Comparison of ENCODE assay signal across 17 cellular contexts in the genomic region with DNA sequence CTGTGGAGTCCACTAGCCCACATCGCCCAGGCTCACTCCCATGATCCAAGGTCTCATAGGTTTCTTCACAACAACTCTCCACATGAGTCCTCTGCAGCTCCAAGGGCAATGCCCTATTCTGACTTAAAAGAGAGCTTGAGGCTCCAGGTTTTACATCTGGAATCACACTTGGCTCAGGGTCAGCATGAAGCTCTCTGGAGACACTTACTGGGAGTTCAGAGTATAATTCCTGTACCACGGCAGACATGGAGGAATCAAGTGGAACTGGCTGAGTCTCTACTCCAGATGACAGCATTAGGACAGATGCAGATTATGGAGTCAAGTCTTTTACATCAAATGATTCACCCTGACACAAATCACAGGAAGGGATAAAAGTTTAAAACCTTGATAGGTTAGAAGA. TPM values are rescaled to one million over a fixed set of nuclear protein-coding genes. Genes with fewer than 3 reads are reported as not detected.
DNase-seq lines count a peak whose midpoint lies in the region; ATAC-seq and TF ChIP-seq lines count a peak whose summit lies in the region.
"Had no signal": no experiment of that assay in that cellular context is flagged by ENCODE, and none has a peak within 500 bp of the region (broad histone marks: within the 10 kb centered on the region; RNA-seq: fewer than 3 reads in every experiment).

No MANE protein-coding gene starts in this region.

- peaks cover 7% of the 10 kb centered on the region for H3K36me3 ChIP-seq in PC-3 (ENCODE audit: low read depth, low read length)

- H3K4me3 ChIP-seq in PC-3 (ENCODE audit: low read length), result no peak overlapping the region
- H3K4me3 ChIP-seq: PC-9, upper lobe of left lung had no signal

- H3F3A ChIP-seq in PC-3 (ENCODE audit: low read length, unreplicated experiment), result no peaks in the 10 kb centered on the region

- intact Hi-C loops in PC-3 (cut with micrococcal nuclease), result no loop called here
- intact Hi-C loops in sciatic nerve (cut with DNase I), result no loop called here

- no peak overlapping the region for H3K27ac ChIP-seq in PC-3 (ENCODE audit: low read length)
- H3K27ac ChIP-seq: PC-9, WERI-Rb-1 had no signal

- peak overlapping the region; percentile 79 for H3K27ac Mint-ChIP-seq in activated naive CD8-positive, alpha-beta T cell
- no peak overlapping the region for H3K27ac Mint-ChIP-seq in activated naive CD8-positive, alpha-beta T cell treated with anti-CD3 and anti-CD28 coated beads for 36 hours
- H3K27ac Mint-ChIP-seq in chondrocyte (ENCODE audit: unreplicated experiment), result peak overlapping the region; percentile 0

- POLR2A ChIA-PET in PC-3 (lab: Charles Lee; ENCODE audit: unreplicated experiment), result no interaction called here

- H3K9me2 ChIP-seq in PC-3 (replicated peaks; ENCODE audit: low read length), result no peaks in the 10 kb centered on the region

- no peak overlapping the region for H2AFZ ChIP-seq in PC-3 (ENCODE audit: low read length)
- H2AFZ ChIP-seq: PC-9 had no signal

- H3K27me3 Mint-ChIP-seq in activated naive CD8-positive, alpha-beta T cell, result no peaks in the 10 kb centered on the region
- no peaks in the 10 kb centered on the region for H3K27me3 Mint-ChIP-seq in activated naive CD8-positive, alpha-beta T cell treated with anti-CD3 and anti-CD28 coated beads for 36 hours
- H3K27me3 Mint-ChIP-seq in chondrocyte (ENCODE audit: low read depth), result no peaks in the 10 kb centered on the region

- no peaks in the 10 kb centered on the region for H3K27me3 ChIP-seq in PC-3 (ENCODE audit: low read length)
- H3K27me3 ChIP-seq: upper lobe of left lung had no signal

- peaks cover 14% of the 10 kb centered on the region for H3K4me1 ChIP-seq in PC-3 (ENCODE audit: insufficient read depth, low read length)

- BruUV-seq in PC-3 (replicated peaks; lab: Mats Ljungman, UMichigan), result TSS peak; percentile 4

- TF ChIP-seq CTCF in PC-3 (conservative IDR thresholded peaks at IDR 0.05; ENCODE audit: low read depth, low read length) (no peak), chondrocyte (IDR thresholded peaks at IDR 0.05) (no peak)

- CTCF ChIA-PET in PC-3 (lab: Charles Lee), result no interaction called here

- no peak overlapping the region for H3K4me3 Mint-ChIP-seq in activated naive CD8-positive, alpha-beta T cell
- no peak overlapping the region for H3K4me3 Mint-ChIP-seq in activated naive CD8-positive, alpha-beta T cell treated with anti-CD3 and anti-CD28 coated beads for 36 hours
- no peak overlapping the region for H3K4me3 Mint-ChIP-seq in chondrocyte (ENCODE audit: unreplicated experiment)

- peaks cover 49% of the 10 kb centered on the region for H3K4me1 Mint-ChIP-seq in activated naive CD8-positive, alpha-beta T cell (ENCODE audit: low read depth)
- H3K4me1 Mint-ChIP-seq in activated naive CD8-positive, alpha-beta T cell treated with anti-CD3 and anti-CD28 coated beads for 36 hours, result peaks cover 19% of the 10 kb centered on the region
- peaks cover 24% of the 10 kb centered on the region for H3K4me1 Mint-ChIP-seq in chondrocyte (ENCODE audit: low read depth)

- no peak for DNase-seq in activated naive CD8-positive, alpha-beta T cell treated with anti-CD3 and anti-CD28 coated beads for 36 hours
- DNase-seq in PC-3 (no peak), chondrocyte (ENCODE audit: low spot score) (no peak), sciatic nerve (ENCODE audit: low spot score) (no peak), HT-29 (ENCODE audit: low spot score) (no peak), superior temporal gyrus (ENCODE audit: extremely low spot score) (no peak)
- DNase-seq: DMS 273 treated with DMSO at 0.1 percent for 48 hours; effector CD4-positive, alpha-beta T cell; foreskin melanocyte; NCI-H1694 treated with DMSO at 0.1 percent for 48 hours; NCI-H526; nucleus accumbens; PC-9; upper lobe of left lung; WERI-Rb-1 had no signal

- H3K9me3 ChIP-seq in PC-3 (ENCODE audit: low read length), result no peaks in the 10 kb centered on the region
- H3K9me3 ChIP-seq: upper lobe of left lung had no signal

- H4K20me1 ChIP-seq in PC-3 (ENCODE audit: low read length), result no peaks in the 10 kb centered on the region

- no peak overlapping the region for H3K9ac ChIP-seq in PC-3 (ENCODE audit: low read length)

- no peak overlapping the region for H3K4me2 ChIP-seq in PC-3 (ENCODE audit: low read length)
- H3K4me2 ChIP-seq: PC-9 had no signal

- no peaks in the 10 kb centered on the region for H3K9me3 Mint-ChIP-seq in activated naive CD8-positive, alpha-beta T cell (ENCODE audit: low read depth)
- no peaks in the 10 kb centered on the region for H3K9me3 Mint-ChIP-seq in activated naive CD8-positive, alpha-beta T cell treated with anti-CD3 and anti-CD28 coated beads for 36 hours
- H3K9me3 Mint-ChIP-seq in chondrocyte (ENCODE audit: low read depth), result no peaks in the 10 kb centered on the region

- H3K79me2 ChIP-seq in PC-3 (ENCODE audit: low read length), result peaks cover 48% of the 10 kb centered on the region

- peaks cover 4% of the 10 kb centered on the region for H3K36me3 Mint-ChIP-seq in activated naive CD8-positive, alpha-beta T cell
- H3K36me3 Mint-ChIP-seq in activated naive CD8-positive, alpha-beta T cell treated with anti-CD3 and anti-CD28 coated beads for 36 hours, result peaks cover 29% of the 10 kb centered on the region
- H3K36me3 Mint-ChIP-seq in chondrocyte (ENCODE audit: low read depth), result peaks cover 8% of the 10 kb centered on the region

- ATAC-seq in PC-3, result no peak
- peak; percentile 26 for ATAC-seq in sciatic nerve
- no peak for ATAC-seq in GM19328 (IDR thresholded peaks at IDR 0.05; ENCODE audit: unreplicated experiment)

RNA-seq across cellular contexts. Expression of a gene that starts 11.4 kb away (rescaled TPM):
- total RNA-seq in activated naive CD8-positive, alpha-beta T cell treated with anti-CD3 and anti-CD28 coated beads for 36 hours, result 10 to 100 TPM; 34.7 to 38.3 TPM
- total RNA-seq in PC-3 (2014; rRNA removed), result 9.3 and 17.9 TPM in 2 replicates
- 45.1 to 50.0 TPM (median 49.1 TPM) in 3 replicates for total RNA-seq in chondrocyte
- 53.1 TPM for total RNA-seq in sciatic nerve
- 5.3 and 6.9 TPM in 2 replicates for total RNA-seq in HT-29 (2014; rRNA removed; shearing (Covaris generic))

RNA-seq across cellular contexts. Expression of a gene that starts 15.3 kb away (rescaled TPM):
- total RNA-seq in activated naive CD8-positive, alpha-beta T cell treated with anti-CD3 and anti-CD28 coated beads for 36 hours, result 10 to 100 TPM; 33.8 to 39.3 TPM
- total RNA-seq in PC-3 (2014; rRNA removed) (7.9 and 8.3 TPM in 2 replicates), chondrocyte (14.8 to 21.7 TPM (median 17.0 TPM) in 3 replicates), sciatic nerve (43.1 TPM)
- total RNA-seq in HT-29 (2014; rRNA removed; shearing (Covaris generic)), result 10.0 and 10.7 TPM in 2 replicates
